In genomic region chr9:98810106-98810840, GRCh38 we compare ENCODE assay signal across 16 cellular contexts. TPM values are rescaled to one million over a fixed set of nuclear protein-coding genes. Genes with fewer than 3 reads are reported as not detected.
DNase-seq lines count a peak whose midpoint lies in the region; ATAC-seq and TF ChIP-seq lines count a peak whose summit lies in the region.
"Had no signal": no experiment of that assay in that cellular context is flagged by ENCODE, and none has a peak within 500 bp of the region (broad histone marks: within the 10 kb centered on the region; RNA-seq: fewer than 3 reads in every experiment).

No MANE protein-coding gene starts in this region.

- peaks cover 47% of the 10 kb centered on the region for H3K4me1 Mint-ChIP-seq in neural progenitor cell

- 0 out of 2 replicates have a peak overlapping the region, but pooled peaks have one; percentile 27 for H3K4me2 ChIP-seq in IMR-90 (ENCODE audit: low read depth, low read length)
- peak overlapping the region; percentile 69 for H3K4me2 ChIP-seq in neural progenitor cell

- H3K27ac ChIP-seq in IMR-90 (ENCODE audit: insufficient read depth, low read length) (no peak overlapping the region), esophagus muscularis mucosa (replicated peaks in 1 of 4) (peak overlapping the region; percentile 25 to 90 (median 87)), neural progenitor cell (peak overlapping the region; percentile 73)
- H3K27ac ChIP-seq: adrenal gland had no signal

- no peak overlapping the region for H3K56ac ChIP-seq in IMR-90 (ENCODE audit: extremely low read depth, insufficient read depth, low read length)

- peaks cover 20% of the 10 kb centered on the region for H3K79me2 ChIP-seq in neural progenitor cell (ENCODE audit: low read depth)

- dilution Hi-C loops in IMR-90 (cut with HindIII; ENCODE audit: low sequenced_read_pairs, unreplicated experiment) = no loop called here

- no peak for TF ChIP-seq EP300 in esophagus muscularis mucosa (IDR thresholded peaks at IDR 0.05)

- CTCF ChIA-PET in IMR-90 (lab: Yijun Ruan, JAX) = interaction anchor here (0.6 kb wide), 1 partner anchor 194 kb away, joined by 3 read pairs; no protein-coding TSS in a partner anchor

- H3K27me3 ChIP-seq in IMR-90 (ENCODE audit: control insufficient read depth, insufficient read depth, low read length) (peaks cover 11% of the 10 kb centered on the region), esophagus muscularis mucosa (no peaks in the 10 kb centered on the region), neural progenitor cell (peaks cover 3% of the 10 kb centered on the region)
- H3K27me3 ChIP-seq: adrenal gland had no signal

- 0 out of 2 replicates have a peak overlapping the region, but pooled peaks have one; percentile 23 for H4K5ac ChIP-seq in IMR-90 (ENCODE audit: low read depth, low read length)

- H3K4ac ChIP-seq in IMR-90 (ENCODE audit: low read depth, low read length) = no peak overlapping the region

- H3K9me3 ChIP-seq in IMR-90 (ENCODE audit: control insufficient read depth, insufficient read depth, low read length) = no peaks in the 10 kb centered on the region
- no peaks in the 10 kb centered on the region for H3K9me3 ChIP-seq in esophagus muscularis mucosa
- H3K9me3 ChIP-seq in neural progenitor cell (ENCODE audit: low read depth) = no peaks in the 10 kb centered on the region
- H3K9me3 ChIP-seq: adrenal gland had no signal

- no peak for TF ChIP-seq POLR2A in IMR-90 (IDR thresholded peaks at IDR 0.05; ENCODE audit: low read depth, low read length)
- TF ChIP-seq POLR2A in esophagus muscularis mucosa (IDR thresholded peaks at IDR 0.05; ENCODE audit: low read depth) = no peak

- H2AFZ ChIP-seq in IMR-90 (replicated peaks; ENCODE audit: low read length, poor library complexity) = peak overlapping the region; percentile 3
- H2AFZ ChIP-seq in neural progenitor cell (replicated peaks) = no peak overlapping the region

- no peak overlapping the region for H2BK20ac ChIP-seq in IMR-90 (ENCODE audit: low read depth, low read length)

- intact Hi-C loops in IMR-90 (cut with micrococcal nuclease) (no loop called here), esophagus muscularis mucosa (cut with DNase I) (no loop called here)

- WGBS in IMR-90 (ENCODE audit: extremely low coverage in 2 of 2, insufficient read length in 1 of 2), 2 experiments = no CpG with 5 or more reads among the region's 3 CpGs
- WGBS in esophagus muscularis mucosa = 70% methylated on average over 3 of the region's 3 CpGs

- H3K4me3 ChIP-seq in IMR-90 (ENCODE audit: insufficient read depth, low read depth, low read length) = no peak overlapping the region
- H3K4me3 ChIP-seq in esophagus muscularis mucosa = no peak overlapping the region
- no peak overlapping the region for H3K4me3 ChIP-seq in neural progenitor cell
- H3K4me3 ChIP-seq: adrenal gland had no signal

- no peak overlapping the region for H4K8ac ChIP-seq in IMR-90 (ENCODE audit: low read depth in 2 of 2, low read length in 2 of 2)

- H2AK9ac ChIP-seq in IMR-90 (replicated peaks; ENCODE audit: low read depth, low read length, poor library complexity) = no peak overlapping the region

- BruUV-seq in IMR-90 (replicated peaks; lab: Mats Ljungman, UMichigan) = no TSS peak

- no peak overlapping the region for H2BK5ac ChIP-seq in IMR-90 (ENCODE audit: low read depth, low read length, poor library complexity, severe bottlenecking)

- no peaks in the 10 kb centered on the region for H3K79me1 ChIP-seq in IMR-90 (ENCODE audit: low read depth in 1 of 2, low read length in 2 of 2)

- ATAC-seq in IMR-90 (ENCODE audit: low read depth) (no peak), GM21367 (IDR thresholded peaks at IDR 0.05; ENCODE audit: unreplicated experiment) (no peak)

- H2BK15ac ChIP-seq in IMR-90 (ENCODE audit: low read depth, low read length) = no peak overlapping the region

- H3K9me3 Mint-ChIP-seq in neural progenitor cell = peaks cover 4% of the 10 kb centered on the region
- H3K9me3 Mint-ChIP-seq: activated T-helper 2 cell treated with anti-CD3 and anti-CD28 coated beads, Interferon-gamma antibody, Interleukin-2, Interleukin-4, amounts not matched to agents 10 μg/mL and 5 μg/mL and 100 μg/mL, durations not matched to agents 14 hours and 24 hours and 36 hours; immature natural killer cell had no signal

- H2BK120ac ChIP-seq in IMR-90 (ENCODE audit: low read depth, low read length) = no peak overlapping the region

- peaks cover 12% of the 10 kb centered on the region for H3K36me3 Mint-ChIP-seq in neural progenitor cell

- peak overlapping the region; percentile 96 for H3K27ac Mint-ChIP-seq in neural progenitor cell
- H3K27ac Mint-ChIP-seq: activated T-helper 2 cell treated with anti-CD3 and anti-CD28 coated beads, Interferon-gamma antibody, Interleukin-2, Interleukin-4, amounts not matched to agents 10 μg/mL and 5 μg/mL and 100 μg/mL, durations not matched to agents 14 hours and 24 hours and 36 hours; B cell; immature natural killer cell had no signal

- DNase-seq in Caki2 (ENCODE audit: low read depth) = peak; percentile 34
- DNase-seq in IMR-90 = no peak
- no peak for DNase-seq in esophagus muscularis mucosa (ENCODE audit: extremely low spot score)
- peak; percentile 45 for DNase-seq in neural progenitor cell (ENCODE audit: low spot score)
- no peak for DNase-seq in NCI-H2227 treated with DMSO at 0.1 percent for 48 hours (lab: John Stamatoyannopoulos, UW)
- no peak for DNase-seq in NCI-H345 (lab: John Stamatoyannopoulos, UW)
- no peak for DNase-seq in globus pallidus (ENCODE audit: low spot score)
- DNase-seq: immature natural killer cell, KBM-7, NCI-H1092 treated with DMSO at 0.1 percent for 48 hours, NCI-H2171, right cardiac atrium had no signal

- peaks cover 6% of the 10 kb centered on the region for H3K9me1 ChIP-seq in IMR-90 (ENCODE audit: insufficient read depth, low read length)

- no peak for TF ChIP-seq CTCF in IMR-90 (conservative IDR thresholded peaks at IDR 0.05; ENCODE audit: low read depth, low read length)
- TF ChIP-seq CTCF in esophagus muscularis mucosa (IDR thresholded peaks at IDR 0.05) = no peak
- TF ChIP-seq CTCF in neural progenitor cell (IDR thresholded peaks at IDR 0.05) = no peak

- H3K9ac ChIP-seq in IMR-90 (ENCODE audit: low read depth, low read length) = no peak overlapping the region
- H3K9ac ChIP-seq in neural progenitor cell = no peak overlapping the region

- peaks cover 36% of the 10 kb centered on the region for H3F3A ChIP-seq in neural progenitor cell (ENCODE audit: low read depth)

- no peak for TF ChIP-seq RAD21 in IMR-90 (IDR thresholded peaks at IDR 0.05; ENCODE audit: low read length)

- peak overlapping the region; percentile 90 for H3K4me3 Mint-ChIP-seq in neural progenitor cell
- H3K4me3 Mint-ChIP-seq: B cell had no signal

- no peak overlapping the region for H3K23ac ChIP-seq in IMR-90 (ENCODE audit: low read depth, low read length)

- H3K36me3 ChIP-seq in IMR-90 (ENCODE audit: control insufficient read depth, insufficient read depth, low read length) = no peaks in the 10 kb centered on the region
- H3K36me3 ChIP-seq in esophagus muscularis mucosa = no peaks in the 10 kb centered on the region
- H3K36me3 ChIP-seq in neural progenitor cell = no peaks in the 10 kb centered on the region
- H3K36me3 ChIP-seq: adrenal gland had no signal

- in situ Hi-C loops in Caki2 (cut with HindIII; ENCODE audit: low pct_unique_long_range_greater_than_20kb, low sequenced_read_pairs) (no loop called here), IMR-90 (cut with MboI; ENCODE audit: low sequenced_read_pairs) (no loop called here)

- no peak overlapping the region; the same call in 1 of the 2 replicates for H3K18ac ChIP-seq in IMR-90 (ENCODE audit: low read depth, low read length)

- peaks cover 10% of the 10 kb centered on the region for H3K27me3 Mint-ChIP-seq in neural progenitor cell (ENCODE audit: insufficient read depth, low read depth)

- POLR2A ChIA-PET in IMR-90 (lab: Charles Lee; ENCODE audit: unreplicated experiment) = no interaction called here

- no peaks in the 10 kb centered on the region for H4K20me1 ChIP-seq in IMR-90 (ENCODE audit: insufficient read depth, low read length)
- H4K20me1 ChIP-seq in neural progenitor cell (ENCODE audit: low read depth) = peaks cover 11% of the 10 kb centered on the region

- H3K14ac ChIP-seq in IMR-90 (replicated peaks; ENCODE audit: low read depth, low read length) = no peak overlapping the region

- no peak overlapping the region; the same call in 1 of the 2 replicates for H2AK5ac ChIP-seq in IMR-90 (ENCODE audit: low read depth, low read length)

- H3K4me1 ChIP-seq in IMR-90 (ENCODE audit: control insufficient read depth, insufficient read depth, low read length) (peaks cover 20% of the 10 kb centered on the region), esophagus muscularis mucosa (peaks cover 10 to 58% (median 53%) of the 10 kb centered on the region in 4 donors), neural progenitor cell (peaks cover 29% of the 10 kb centered on the region)

- no peak overlapping the region for H4K91ac ChIP-seq in IMR-90 (ENCODE audit: insufficient read depth, low read depth, low read length)

TF ChIP-seq in IMR-90, 13 proteins besides CTCF, POLR2A, EP300 and RAD21:
- TF ChIP-seq MAFK (IDR thresholded peaks at IDR 0.05; ENCODE audit: low read depth, low read length) = no peak
- TF ChIP-seq FOS (IDR thresholded peaks at IDR 0.05; ENCODE audit: low read depth, low read length) = no peak
- no peak for TF ChIP-seq BHLHE40 (IDR thresholded peaks at IDR 0.05; ENCODE audit: low read depth, low read length)
- no peak for TF ChIP-seq USF2 (IDR thresholded peaks at IDR 0.05; ENCODE audit: low read depth, low read length)

RNA-seq across cellular contexts. Expression of gene GALNT12, which starts 2.8 kb away (rescaled TPM):
- total RNA-seq in Caki2 (2014; rRNA removed; shearing (Covaris generic); ENCODE audit: low replicate concordance) = 75.9 and 110 TPM in 2 replicates
- 2.5 TPM in 2 replicates for total RNA-seq in IMR-90 (2012; rRNA removed)
- 2.0 and 2.3 TPM in 2 replicates for polyA plus RNA-seq in IMR-90 (2012; rRNA removed)
- polyA plus RNA-seq in IMR-90 (2012; cell fraction: cytosol; rRNA removed) = 1.8 and 4.3 TPM in 2 replicates
- polyA plus RNA-seq in IMR-90 (2012; cell fraction: nucleus; rRNA removed; ENCODE audit: low replicate concordance) = 2.1 and 6.0 TPM in 2 replicates
- total RNA-seq in esophagus muscularis mucosa = 10 to 100 TPM; 12.4 to 22.4 (median 16.2) TPM
- 28.8 and 46.5 TPM in 2 replicates for total RNA-seq in neural progenitor cell (ENCODE audit: low replicate concordance)

RNA-seq across cellular contexts. Expression of gene ANKS6, which starts 13.9 kb away (rescaled TPM):
- total RNA-seq in Caki2 (2014; rRNA removed; shearing (Covaris generic); ENCODE audit: low replicate concordance) = 60.9 and 106 TPM in 2 replicates
- total RNA-seq in IMR-90 (2012; rRNA removed) = 8.6 and 9.0 TPM in 2 replicates
- polyA plus RNA-seq in IMR-90 (2012; rRNA removed) = 23.6 and 24.0 TPM in 2 replicates
- 16.4 and 20.2 TPM in 2 replicates for polyA plus RNA-seq in IMR-90 (2012; cell fraction: cytosol; rRNA removed)
- polyA plus RNA-seq in IMR-90 (2012; cell fraction: nucleus; rRNA removed; ENCODE audit: low replicate concordance) = 78.2 and 92.5 TPM in 2 replicates
- 10 to 100 TPM; 15.8 to 31.4 (median 23.6) TPM for total RNA-seq in esophagus muscularis mucosa
- total RNA-seq in neural progenitor cell (ENCODE audit: low replicate concordance) = 16.0 and 44.3 TPM in 2 replicates

Comparison
In these comparisons a context has a peak if more than half of its experiments do, and no peak if none do; other contexts are left out.
1. DNase-seq: peak in Caki2 (single experiment) and neural progenitor cell (single experiment); none in IMR-90 (single experiment), esophagus muscularis mucosa (single experiment), NCI-H2227 treated with DMSO at 0.1 percent for 48 hours (single experiment), NCI-H345 (single experiment) and globus pallidus (single experiment).